31 cellular contexts compared by ENCODE assay signal in the genomic region with DNA sequence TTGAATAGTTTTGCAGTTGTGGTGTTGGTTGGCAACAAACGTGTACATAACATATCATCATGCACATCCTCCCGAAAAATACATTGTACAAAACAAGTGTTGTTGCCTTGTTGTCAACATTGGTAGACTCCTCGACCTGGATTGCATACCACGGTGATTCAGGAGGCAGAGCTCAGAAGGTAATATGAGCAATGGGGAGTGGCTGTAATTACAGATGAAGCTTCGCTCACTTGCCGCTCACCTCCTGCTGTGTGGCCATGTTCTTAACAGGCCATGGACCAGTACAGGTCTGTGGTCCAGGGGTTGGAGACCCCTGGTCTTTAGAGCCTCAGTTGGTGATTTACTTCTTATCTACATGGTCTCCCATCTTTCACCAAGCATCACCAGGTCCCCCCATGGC.
A peak's percentile ranks its signal among the peaks of the same experiment; 100 is the strongest.
DNase-seq lines count a peak whose midpoint lies in the region; ATAC-seq and TF ChIP-seq lines count a peak whose summit lies in the region.
"Had no signal": no experiment of that assay in that cellular context is flagged by ENCODE, and none has a peak within 500 bp of the region (broad histone marks: within the 10 kb centered on the region; RNA-seq: fewer than 3 reads in every experiment).

No MANE protein-coding gene starts in this region.

- TF ChIP-seq CTCF in HEK293 (tag by site-specific recombination; IDR thresholded peaks at IDR 0.05) (no peak), nephron progenitor cell (IDR thresholded peaks at IDR 0.05) (no peak)

- H3K27me3 Mint-ChIP-seq in nephron progenitor cell (ENCODE audit: low read depth, poor library complexity), result no peaks in the 10 kb centered on the region
- H3K27me3 Mint-ChIP-seq: B cell; CD4-positive, alpha-beta memory T cell; CD4-positive, alpha-beta T cell; CD4-positive, CD25-positive, alpha-beta regulatory T cell; CD8-positive, alpha-beta memory T cell had no signal

- CTCF ChIA-PET in HEK293 (lab: Yijun Ruan, JAX), result no interaction called here

- H3K4me3 Mint-ChIP-seq in nephron progenitor cell, result no peak overlapping the region
- H3K4me3 Mint-ChIP-seq: B cell; CD14-positive monocyte; CD4-positive, alpha-beta memory T cell; CD4-positive, alpha-beta T cell; CD4-positive, CD25-positive, alpha-beta regulatory T cell; CD8-positive, alpha-beta memory T cell; CD8-positive, alpha-beta T cell had no signal

- H3K4me3 ChIP-seq in HEK293 (ENCODE audit: low read depth, low read length), result no peak overlapping the region
- H3K4me3 ChIP-seq: A549; BLaER1; BLaER1 treated with 17β-estradiol and CSF1 and Interleukin-3, amounts not matched to agents 10 nM and 100 nM had no signal

- no peaks in the 10 kb centered on the region for H3K9me3 Mint-ChIP-seq in nephron progenitor cell

- no peaks in the 10 kb centered on the region for H3K4me1 ChIP-seq in HEK293 (ENCODE audit: control insufficient read depth, insufficient read depth, low read length)
- H3K4me1 ChIP-seq: A549; BE2C; BLaER1; BLaER1 treated with 17β-estradiol and CSF1 and Interleukin-3, amounts not matched to agents 10 nM and 100 nM; Caco-2 had no signal

- peak overlapping the region; percentile 36 for H3K27ac Mint-ChIP-seq in nephron progenitor cell
- H3K27ac Mint-ChIP-seq: B cell; CD14-positive monocyte; CD4-positive, alpha-beta memory T cell; CD4-positive, alpha-beta T cell; CD4-positive, CD25-positive, alpha-beta regulatory T cell; CD8-positive, alpha-beta memory T cell; CD8-positive, alpha-beta T cell had no signal

- H3K36me3 Mint-ChIP-seq in nephron progenitor cell (ENCODE audit: low read depth), result no peaks in the 10 kb centered on the region
- H3K36me3 Mint-ChIP-seq: CD14-positive monocyte; CD4-positive, alpha-beta memory T cell; CD4-positive, CD25-positive, alpha-beta regulatory T cell; CD8-positive, alpha-beta memory T cell; CD8-positive, alpha-beta T cell had no signal

- ATAC-seq in GM19467 (IDR thresholded peaks at IDR 0.05; ENCODE audit: unreplicated experiment), result no peak
- no peak for ATAC-seq in GM19455 (IDR thresholded peaks at IDR 0.05; ENCODE audit: unreplicated experiment)
- ATAC-seq: A549; CD8-positive, alpha-beta T cell had no signal

- H3K9me3 ChIP-seq in HEK293 (ENCODE audit: control insufficient read depth, insufficient read depth, low read depth, low read length), result no peaks in the 10 kb centered on the region
- H3K9me3 ChIP-seq: A549; BE2C; BLaER1; BLaER1 treated with 17β-estradiol and CSF1 and Interleukin-3, amounts not matched to agents 10 nM and 100 nM; Caco-2 had no signal

- no peaks in the 10 kb centered on the region for H3K4me1 Mint-ChIP-seq in nephron progenitor cell
- H3K4me1 Mint-ChIP-seq: B cell; CD14-positive monocyte; CD4-positive, alpha-beta memory T cell; CD4-positive, CD25-positive, alpha-beta regulatory T cell; CD8-positive, alpha-beta memory T cell had no signal

- no peak for DNase-seq in nephron progenitor cell
- DNase-seq: 8988T; ACHN; AML-193; BE2C; C1 segment of cervical spinal cord; Caco-2; Calu3; CD4-positive, alpha-beta memory T cell; CD4-positive, alpha-beta T cell; CD4-positive, CD25-positive, alpha-beta regulatory T cell; CD8-positive, alpha-beta memory T cell; CD8-positive, alpha-beta T cell; COR-L47; DMS 273 treated with DMSO at 0.1 percent for 48 hours; DMS153; DMS53; DMS79; DMS79 treated with DMSO at 0.1 percent for 48 hours; DND-41; EL had no signal

- no peaks in the 10 kb centered on the region for H3K36me3 ChIP-seq in HEK293 (ENCODE audit: control insufficient read depth in 2 of 2, insufficient read depth in 1 of 2, low read length in 2 of 2)
- H3K36me3 ChIP-seq: BE2C; BLaER1; BLaER1 treated with 17β-estradiol and CSF1 and Interleukin-3, amounts not matched to agents 10 nM and 100 nM had no signal

- H3K27ac ChIP-seq in HEK293 (ENCODE audit: extremely low read depth, low read depth, low read length), result no peak overlapping the region
- H3K27ac ChIP-seq: 22Rv1; A549; BLaER1; BLaER1 treated with 17β-estradiol and CSF1 and Interleukin-3, amounts not matched to agents 10 nM and 100 nM; C4-2B had no signal

- POLR2A ChIA-PET in HEK293 (lab: Yijun Ruan, JAX), result no interaction called here

TF ChIP-seq in HEK293, 187 proteins besides CTCF, POLR2A, EP300 and RAD21:
- peak; percentile 97 for TF ChIP-seq ZNF610 (tag by site-specific recombination; IDR thresholded peaks at IDR 0.05; ENCODE audit: borderline replicate concordance)
- TF ChIP-seq ZNF184 (tag by site-specific recombination; IDR thresholded peaks at IDR 0.05), result no peak
